23 cellular contexts compared by ENCODE assay signal in the genomic region with DNA sequence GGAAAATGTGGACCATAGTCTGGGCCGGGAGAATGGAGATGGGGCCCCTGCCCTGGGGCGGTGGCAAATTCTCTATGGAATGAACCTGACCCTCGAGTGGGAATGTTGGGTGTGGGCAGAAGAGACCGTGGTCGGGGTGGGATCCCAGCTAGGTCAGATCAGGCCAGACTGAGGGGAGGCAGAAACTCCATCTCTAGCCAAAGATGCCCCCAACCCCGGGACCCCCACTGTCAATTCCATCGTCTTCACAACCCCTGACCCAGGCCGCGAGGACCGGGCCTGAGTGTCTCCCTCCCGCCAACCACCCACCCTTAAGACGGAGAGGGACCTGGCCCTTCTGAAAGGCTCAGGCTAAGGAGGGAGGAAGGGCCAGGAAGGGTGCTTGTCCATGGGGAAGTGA. TPM values are rescaled to one million over a fixed set of nuclear protein-coding genes. Genes with fewer than 3 reads are reported as not detected.
DNase-seq lines count a peak whose midpoint lies in the region; ATAC-seq and TF ChIP-seq lines count a peak whose summit lies in the region.
"Had no signal": no experiment of that assay in that cellular context is flagged by ENCODE, and none has a peak within 500 bp of the region (broad histone marks: within the 10 kb centered on the region; RNA-seq: fewer than 3 reads in every experiment).

No MANE protein-coding gene starts in this region.

- no peaks in the 10 kb centered on the region for H3K9me3 ChIP-seq in HUES6 (ENCODE audit: control insufficient read depth, insufficient read depth, low read depth, low read length)
- H3K9me3 ChIP-seq in hepatocyte (ENCODE audit: low read depth) = no peaks in the 10 kb centered on the region
- no peaks in the 10 kb centered on the region for H3K9me3 ChIP-seq in neural cell (ENCODE audit: low read length)
- no peaks in the 10 kb centered on the region for H3K9me3 ChIP-seq in mesenchymal stem cell (ENCODE audit: control insufficient read depth, low read length)
- H3K9me3 ChIP-seq: ascending aorta, esophagus squamous epithelium, gastroesophageal sphincter, right lobe of liver, SK-N-SH had no signal

- H4K91ac ChIP-seq in mesenchymal stem cell (ENCODE audit: low read length) = no peak overlapping the region

- H3K4me1 ChIP-seq in HUES6 (ENCODE audit: control insufficient read depth, insufficient read depth, low read length) = peaks cover 6% of the 10 kb centered on the region; the same call in 1 of the 2 replicates
- H3K4me1 ChIP-seq in hepatocyte (ENCODE audit: insufficient read depth) = peaks cover 16% of the 10 kb centered on the region
- H3K4me1 ChIP-seq in mesenchymal stem cell (ENCODE audit: control insufficient read depth, insufficient read depth, low read depth, low read length) = peaks cover 22% of the 10 kb centered on the region

- H3K18ac ChIP-seq in mesenchymal stem cell (ENCODE audit: low read depth in 1 of 2, low read length in 2 of 2) = no peak overlapping the region

- peak overlapping the region; percentile 94 for H3K4me2 ChIP-seq in hepatocyte
- no peak overlapping the region for H3K4me2 ChIP-seq in neural cell (ENCODE audit: low read length)
- H3K4me2 ChIP-seq in mesenchymal stem cell (ENCODE audit: low read length, poor library complexity, severe bottlenecking) = no peak overlapping the region

- H3K36me3 ChIP-seq in HUES6 (ENCODE audit: control insufficient read depth, insufficient read depth, low read length) (no peaks in the 10 kb centered on the region), hepatocyte (replicated peaks; ENCODE audit: insufficient read depth, low read depth) (no peaks in the 10 kb centered on the region), neural cell (ENCODE audit: insufficient read depth, low read length) (no peaks in the 10 kb centered on the region), mesenchymal stem cell (ENCODE audit: control insufficient read depth in 1 of 2, insufficient read depth in 2 of 2, low read depth in 1 of 2, low read length in 2 of 2) (no peaks in the 10 kb centered on the region)
- H3K36me3 ChIP-seq: ascending aorta, esophagus squamous epithelium, gastroesophageal sphincter, right lobe of liver had no signal

- H2BK120ac ChIP-seq in mesenchymal stem cell (ENCODE audit: low read depth, low read length) = no peak overlapping the region

- peak overlapping the region; percentile 56 for H3K4me3 ChIP-seq in HUES6 (ENCODE audit: low read depth, low read length)
- no peak overlapping the region for H3K4me3 ChIP-seq in hepatocyte
- H3K4me3 ChIP-seq in neural cell (ENCODE audit: low read length) = peak overlapping the region; percentile 70
- H3K4me3 ChIP-seq in mesenchymal stem cell (ENCODE audit: insufficient read depth in 1 of 2, low read depth in 1 of 2, low read length in 2 of 2) = peak overlapping the region in 1 of 2 experiments; percentile 35

- no peak for TF ChIP-seq EP300 in neural cell (conservative IDR thresholded peaks at IDR 0.05; ENCODE audit: poor library complexity, severe bottlenecking)

- H3K79me2 ChIP-seq in hepatocyte (no peaks in the 10 kb centered on the region), neural cell (replicated peaks; ENCODE audit: insufficient read depth, low read length) (no peaks in the 10 kb centered on the region)

- no peaks in the 10 kb centered on the region for H3K9me3 Mint-ChIP-seq in activated T-cell treated with anti-CD3 and anti-CD28 coated beads, Interleukin-2, amount 50 U/mL, for 4 hours
- H3K9me3 Mint-ChIP-seq: activated CD8-positive, alpha-beta T cell treated with anti-CD3 and anti-CD28 coated beads for 36 hours; activated naive CD4-positive, alpha-beta T cell treated with anti-CD3 and anti-CD28 coated beads for 36 hours had no signal

- H3K4ac ChIP-seq in mesenchymal stem cell (ENCODE audit: low read depth in 1 of 2, low read length in 2 of 2) = no peak overlapping the region

- H2AK5ac ChIP-seq in mesenchymal stem cell (ENCODE audit: low read length, severe bottlenecking) = no peak overlapping the region

- no peak overlapping the region for H2BK12ac ChIP-seq in mesenchymal stem cell (ENCODE audit: low read length in 2 of 2)

- no peak overlapping the region for H2AFZ ChIP-seq in hepatocyte
- no peak overlapping the region for H2AFZ ChIP-seq in neural cell (ENCODE audit: low read depth, low read length)
- H2AFZ ChIP-seq in mesenchymal stem cell (ENCODE audit: low read depth, low read length) = no peak overlapping the region

- H3K9ac ChIP-seq in HUES6 (ENCODE audit: low read length) (no peak overlapping the region), neural cell (ENCODE audit: low read length) (no peak overlapping the region), mesenchymal stem cell (ENCODE audit: low read length) (no peak overlapping the region)
- H3K9ac ChIP-seq: SK-N-SH had no signal

- H4K20me1 ChIP-seq in hepatocyte (ENCODE audit: insufficient read depth, poor library complexity, severe bottlenecking) (no peaks in the 10 kb centered on the region), neural cell (ENCODE audit: insufficient read depth) (no peaks in the 10 kb centered on the region)

- no peaks in the 10 kb centered on the region for H3K36me3 Mint-ChIP-seq in activated T-cell treated with anti-CD3 and anti-CD28 coated beads, Interleukin-2, amount 50 U/mL, for 4 hours (ENCODE audit: insufficient read depth)
- H3K36me3 Mint-ChIP-seq: CD4-positive, CD25-positive, alpha-beta regulatory T cell had no signal

- no peak overlapping the region for H2BK15ac ChIP-seq in mesenchymal stem cell (ENCODE audit: low read depth, poor library complexity, severe bottlenecking)

- H3K4me3 Mint-ChIP-seq in activated T-cell treated with anti-CD3 and anti-CD28 coated beads, Interleukin-2, amount 50 U/mL, for 4 hours = no peak overlapping the region
- H3K4me3 Mint-ChIP-seq: activated CD8-positive, alpha-beta T cell treated with anti-CD3 and anti-CD28 coated beads for 36 hours; activated naive CD4-positive, alpha-beta T cell treated with anti-CD3 and anti-CD28 coated beads for 36 hours; CD4-positive, CD25-positive, alpha-beta regulatory T cell had no signal

- H3K14ac ChIP-seq in mesenchymal stem cell (ENCODE audit: low read length in 2 of 2) = no peak overlapping the region

- H3K4me1 Mint-ChIP-seq in activated T-cell treated with anti-CD3 and anti-CD28 coated beads, Interleukin-2, amount 50 U/mL, for 4 hours (ENCODE audit: low read depth) = peaks cover 5% of the 10 kb centered on the region

- no peak for ATAC-seq in SK-N-SH treated with all-trans-retinoic acid at 6 μM for 48 hours
- ATAC-seq in activated T-cell treated with anti-CD3 and anti-CD28 coated beads, Interleukin-2, amount 50 U/mL, for 4 hours = no peak
- ATAC-seq: activated CD4-positive, CD25-positive, alpha-beta regulatory T cell treated with anti-CD3 and anti-CD28 coated beads, Interleukin-2, amount 50 U/mL, for 24 hours; activated CD8-positive, alpha-beta T cell treated with anti-CD3 and anti-CD28 coated beads for 36 hours; gastroesophageal sphincter had no signal

- DNase-seq in hepatocyte (ENCODE audit: low spot score) (no peak), D341Med (ENCODE audit: low spot score) (no peak), mesenchymal stem cell (no peak)
- no peak for DNase-seq in activated T-cell treated with anti-CD3 and anti-CD28 coated beads, Interleukin-2, amount 50 U/mL, for 4 hours
- DNase-seq: activated naive CD4-positive, alpha-beta T cell treated with anti-CD3 and anti-CD28 coated beads for 36 hours; activated T-cell treated with anti-CD3 and anti-CD28 coated beads, Interleukin-2, amount 50 U/mL, for 48 hours; CD4-positive, CD25-positive, alpha-beta regulatory T cell; effector memory CD4-positive, alpha-beta T cell; esophagus squamous epithelium; NK-92 treated with Interleukin-12 subunit alpha and Interleukin-12 subunit beta, amount 100 ng/mL, for 24 hours; SK-N-SH; stimulated activated CD8-positive, alpha-beta memory T cell treated with anti-CD3 and anti-CD28 coated beads, Interleukin-4, amount 100 ng/mL, for 48 hours had no signal

- peak overlapping the region in 1 of 2 experiments; percentile 94 for H3K23ac ChIP-seq in mesenchymal stem cell (ENCODE audit: low read length in 2 of 2)

- no peak overlapping the region for H2BK5ac ChIP-seq in mesenchymal stem cell (ENCODE audit: low read depth, low read length, poor library complexity, severe bottlenecking)

- 73% methylated on average over 10 of the region's 12 CpGs for WGBS in hepatocyte (ENCODE audit: low lambda C conversion rate, missing lambda C conversion rate)
- 80% methylated on average over 2 of the region's 12 CpGs for WGBS in mesenchymal stem cell

- peaks cover 47% of the 10 kb centered on the region for H3K27me3 Mint-ChIP-seq in activated T-cell treated with anti-CD3 and anti-CD28 coated beads, Interleukin-2, amount 50 U/mL, for 4 hours (ENCODE audit: low read depth)

- H4K8ac ChIP-seq in mesenchymal stem cell (ENCODE audit: low read length) = no peak overlapping the region

- H3K27ac ChIP-seq in C4-2B (peak overlapping the region; percentile 53), HUES6 (ENCODE audit: low read depth, low read length) (no peak overlapping the region), hepatocyte (no peak overlapping the region), neural cell (ENCODE audit: low read length) (no peak overlapping the region), mesenchymal stem cell (ENCODE audit: low read length, poor library complexity, severe bottlenecking) (no peak overlapping the region)
- H3K27ac ChIP-seq: ascending aorta, esophagus squamous epithelium, gastroesophageal sphincter, right lobe of liver had no signal

- no peaks in the 10 kb centered on the region for H3K79me1 ChIP-seq in mesenchymal stem cell (replicated peaks; ENCODE audit: low read length, poor library complexity, severe bottlenecking)

- H3K27me3 ChIP-seq in HUES6 (ENCODE audit: control insufficient read depth, insufficient read depth, low read length) = peaks cover 77% of the 10 kb centered on the region
- peaks cover 69% of the 10 kb centered on the region for H3K27me3 ChIP-seq in hepatocyte
- H3K27me3 ChIP-seq in neural cell (ENCODE audit: insufficient read depth, low read depth, low read length) = peaks cover 53% of the 10 kb centered on the region
- peaks cover 60 to 75% of the 10 kb centered on the region in 2 experiments for H3K27me3 ChIP-seq in mesenchymal stem cell (ENCODE audit: control insufficient read depth in 1 of 2, insufficient read depth in 1 of 2, low read length in 2 of 2)

- H3F3A ChIP-seq in neural cell (ENCODE audit: insufficient read depth, low read length, poor library complexity, severe bottlenecking) = no peaks in the 10 kb centered on the region

- H3K9me2 ChIP-seq in hepatocyte (replicated peaks; ENCODE audit: insufficient read depth) = no peaks in the 10 kb centered on the region
- H3K9me2 ChIP-seq in neural cell (ENCODE audit: insufficient read depth, low read length) = no peaks in the 10 kb centered on the region
- H3K9me2 ChIP-seq: SK-N-SH had no signal

- TF ChIP-seq CTCF in C4-2B (conservative IDR thresholded peaks at IDR 0.05) (no peak), hepatocyte (IDR thresholded peaks at IDR 0.05; ENCODE audit: poor library complexity) (no peak), neural cell (IDR thresholded peaks at IDR 0.05; ENCODE audit: poor library complexity, severe bottlenecking) (no peak)

- TF ChIP-seq RAD21 in neural cell (conservative IDR thresholded peaks at IDR 0.05) = no peak

RNA-seq across cellular contexts. Expression of a gene that starts 0.7 kb away (rescaled TPM):
- not detected in 2 replicates for total RNA-seq in hepatocyte
- polyA plus RNA-seq in hepatocyte = not detected in 2 replicates
- 0.52 TPM in 1 of 2 replicates, not detected in the other for polyA plus RNA-seq in neural cell
- polyA minus RNA-seq in neural cell = 0.24 and 0.35 TPM in 2 replicates
- total RNA-seq in activated T-cell treated with anti-CD3 and anti-CD28 coated beads, Interleukin-2, amount 50 U/mL, for 4 hours = under 1 TPM; 0.05 to 0.16 (median 0.10) TPM
- 0.04 TPM for polyA plus RNA-seq in mesenchymal stem cell (2013, experiment 1 of 2)
- polyA plus RNA-seq in mesenchymal stem cell (2013, experiment 2 of 2) = 0.01 TPM
- total RNA-seq: activated naive CD4-positive, alpha-beta T cell treated with anti-CD3 and anti-CD28 coated beads for 36 hours; ascending aorta; NCI-H460; RPMI7951 had no signal
